In the genomic region with DNA sequence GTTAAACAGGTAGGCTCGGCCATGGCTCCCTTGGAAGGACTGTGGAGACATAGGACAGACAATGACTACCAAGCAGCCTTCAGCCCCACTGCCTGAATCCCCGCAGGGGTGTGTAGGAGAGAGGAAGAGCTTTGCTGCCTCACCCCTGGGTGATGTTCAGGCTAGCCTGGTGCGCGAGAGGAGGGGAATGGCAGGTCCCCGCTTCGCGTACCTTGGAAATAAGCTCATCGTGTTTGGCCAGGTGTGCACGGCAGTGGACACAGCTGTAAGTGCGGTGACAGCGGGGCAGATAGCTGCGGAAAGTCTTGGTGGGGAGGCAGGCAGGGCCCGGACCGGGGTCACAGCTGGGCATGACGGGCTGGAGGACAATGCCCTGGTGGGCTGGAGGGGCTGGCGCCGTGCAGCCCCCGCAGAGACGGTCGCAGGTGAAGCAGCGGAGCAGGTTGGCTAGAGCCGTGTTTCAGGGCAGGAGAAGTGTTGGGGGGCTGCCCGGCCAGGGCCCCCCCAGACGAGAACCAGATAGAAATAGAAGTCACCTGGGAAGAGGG, we compare ENCODE assay signal across 13 cellular contexts. TPM values are rescaled to one million over a fixed set of nuclear protein-coding genes. Genes with fewer than 3 reads are reported as not detected.
DNase-seq lines count a peak whose midpoint lies in the region; ATAC-seq and TF ChIP-seq lines count a peak whose summit lies in the region.
"Had no signal": no experiment of that assay in that cellular context is flagged by ENCODE, and none has a peak within 500 bp of the region (broad histone marks: within the 10 kb centered on the region; RNA-seq: fewer than 3 reads in every experiment).

No MANE protein-coding gene starts in this region.

- no peak overlapping the region for H4K91ac ChIP-seq in trophoblast cell (ENCODE audit: low read depth, low read length)

- H3K79me1 ChIP-seq in trophoblast cell (ENCODE audit: low read length), result peaks cover 2% of the 10 kb centered on the region

- H3K27ac ChIP-seq in foreskin keratinocyte (no peak overlapping the region), trophoblast cell (ENCODE audit: low read depth, low read length) (no peak overlapping the region), stomach (no peak overlapping the region)

- H2AFZ ChIP-seq in trophoblast cell (ENCODE audit: insufficient read depth, low read length, poor library complexity), result no peak overlapping the region

- H3K27me3 ChIP-seq in foreskin keratinocyte (peaks cover 42% of the 10 kb centered on the region), trophoblast cell (ENCODE audit: insufficient read depth, low read length) (no peaks in the 10 kb centered on the region), stomach (peaks cover 12 to 71% (median 47%) of the 10 kb centered on the region in 3 donors)

- no peak overlapping the region for H2BK5ac ChIP-seq in trophoblast cell (ENCODE audit: low read depth, low read length, poor library complexity)

- H2BK120ac ChIP-seq in trophoblast cell (ENCODE audit: insufficient read depth, low read length, poor library complexity), result no peak overlapping the region

- H3K79me2 ChIP-seq in trophoblast cell (ENCODE audit: control insufficient read depth, insufficient read depth, low read length, poor library complexity), result no peaks in the 10 kb centered on the region

- intact Hi-C loops in stomach (cut with DNase I; ENCODE audit: low total_unique reads), result loop anchor here (10.0 kb wide), 1 partner anchor 302 kb away; no protein-coding TSS in a partner anchor

- H4K12ac ChIP-seq in trophoblast cell (ENCODE audit: low read depth, low read length), result no peak overlapping the region

- H3K4me1 ChIP-seq in foreskin keratinocyte (no peaks in the 10 kb centered on the region), trophoblast cell (ENCODE audit: control insufficient read depth in 1 of 2, insufficient read depth in 2 of 2, low read length in 2 of 2) (peaks cover 35 to 36% of the 10 kb centered on the region in 2 experiments), stomach (peaks cover 23 to 71% (median 57%) of the 10 kb centered on the region in 4 donors)

- peak; percentile 48 for DNase-seq in NCI-H146 (lab: John Stamatoyannopoulos, UW)
- no peak for DNase-seq in NCI-H146 treated with DMSO at 0.1 percent for 48 hours (lab: John Stamatoyannopoulos, UW; ENCODE audit: unreplicated experiment)
- DNase-seq in NCI-H69 (lab: John Stamatoyannopoulos, UW), result peak; percentile 43
- peak in 1 of 2 donors; percentile 74 for DNase-seq in foreskin keratinocyte
- DNase-seq in trophoblast cell, result no peak
- no peak for DNase-seq in NCI-H1048 (lab: John Stamatoyannopoulos, UW)
- DNase-seq in stomach, result no peak
- DNase-seq in activated CD4-positive, alpha-beta T cell treated with anti-CD3 and anti-CD28 coated beads, Interleukin-2, amount 50 U/mL, for 4 hours, result no peak
- DNase-seq: activated CD4-positive, alpha-beta T cell treated with anti-CD3 and anti-CD28 coated beads, Interleukin-2, amount 10 ng/mL, durations not matched to agents 24 days and 14 days; activated naive CD4-positive, alpha-beta T cell treated with anti-CD3 and anti-CD28 coated beads, Interleukin-2, amount 10 ng/mL, durations not matched to agents 7 days and 5 days; GF-D8; stimulated activated CD4-positive, alpha-beta T cell treated with anti-CD3 and anti-CD28 coated beads, Interleukin-4, amount 100 ng/mL, for 4 hours had no signal

- no peak overlapping the region for H2BK12ac ChIP-seq in trophoblast cell (ENCODE audit: low read length)

- no peak for TF ChIP-seq CTCF in foreskin keratinocyte (conservative IDR thresholded peaks at IDR 0.05)
- TF ChIP-seq CTCF in stomach (IDR thresholded peaks at IDR 0.05), result no peak

- H3K14ac ChIP-seq in trophoblast cell (ENCODE audit: low read length), result no peak overlapping the region

- ATAC-seq in foreskin keratinocyte, result peak; percentile 41

- H3K4me3 ChIP-seq in trophoblast cell (ENCODE audit: low read depth, low read length), result no peak overlapping the region
- no peak overlapping the region for H3K4me3 ChIP-seq in stomach

- no peaks in the 10 kb centered on the region for H3K9me3 ChIP-seq in trophoblast cell (ENCODE audit: insufficient read depth, low read depth, low read length)
- no peaks in the 10 kb centered on the region for H3K9me3 ChIP-seq in stomach
- H3K9me3 ChIP-seq: tibial nerve had no signal

- no peak for TF ChIP-seq POLR2A in stomach (IDR thresholded peaks at IDR 0.05)

- no peak overlapping the region for H2AK5ac ChIP-seq in trophoblast cell (ENCODE audit: low read length)

- peak overlapping the region; percentile 5 for H3K4me2 ChIP-seq in trophoblast cell (ENCODE audit: low read length)

- H3K36me3 ChIP-seq in trophoblast cell (ENCODE audit: control insufficient read depth in 1 of 2, insufficient read depth in 2 of 2, low read length in 2 of 2) (peaks cover 2% of the 10 kb centered on the region in 2 experiments), stomach (no peaks in the 10 kb centered on the region)
- H3K36me3 ChIP-seq: tibial nerve had no signal

- no CpG with 5 or more reads among the region's 24 CpGs for WGBS in trophoblast cell (ENCODE audit: extremely low coverage, insufficient coverage, insufficient read length)
- WGBS in stomach, 5 donors, result 6 to 14% (median 10%) methylated on average over 23 to 24 of the region's 24 CpGs

- no peak overlapping the region for H3K18ac ChIP-seq in trophoblast cell (ENCODE audit: low read length)

- no peak overlapping the region for H3K23ac ChIP-seq in trophoblast cell (ENCODE audit: low read length)

- TF ChIP-seq EP300 in stomach (IDR thresholded peaks at IDR 0.05), result no peak

- no peak overlapping the region for H4K8ac ChIP-seq in trophoblast cell (ENCODE audit: low read depth, low read length)

- H3K4ac ChIP-seq in trophoblast cell (ENCODE audit: low read depth, low read length), result no peak overlapping the region

- H3K9ac ChIP-seq in trophoblast cell (ENCODE audit: low read length), result peak overlapping the region; percentile 1

RNA-seq across cellular contexts. Expression of a gene that starts 2.9 kb away (rescaled TPM):
- total RNA-seq in foreskin keratinocyte (not detected in 2 replicates), stomach (1 to 10 TPM in 1 of 5 donors, under 1 TPM in 1, not detected in 3; 0.29 to 1.5 TPM)
- polyA plus RNA-seq in foreskin keratinocyte (not detected in 2 replicates), stomach (1 to 10 TPM in 1 of 3 donors, under 1 TPM in 2; 0.62 to 3.2 (median 0.68) TPM)
- 1.2 TPM in 2 replicates for polyA plus RNA-seq in trophoblast cell (2013)

RNA-seq across cellular contexts. Expression of a gene that starts 10.7 kb away (rescaled TPM):
- total RNA-seq in foreskin keratinocyte (22.4 and 23.7 TPM in 2 replicates), stomach (10 to 100 TPM in 3 of 5 donors, 1 to 10 TPM in 1, not detected in 1; 2.7 to 14.0 (median 11.2) TPM)
- polyA plus RNA-seq in foreskin keratinocyte (18.9 and 21.6 TPM in 2 replicates), stomach (10 to 100 TPM in 1 of 3 donors, 1 to 10 TPM in 2; 7.1 to 14.7 (median 9.2) TPM)
- 23.0 and 24.2 TPM in 2 replicates for polyA plus RNA-seq in trophoblast cell (2013)

RNA-seq across cellular contexts. Expression of a gene that starts 21.1 kb away (rescaled TPM):
- total RNA-seq in foreskin keratinocyte (63.0 and 67.9 TPM in 2 replicates), stomach (10 to 100 TPM; 21.0 to 72.8 (median 39.8) TPM)
- polyA plus RNA-seq in foreskin keratinocyte (41.0 and 45.1 TPM in 2 replicates), stomach (10 to 100 TPM; 11.2 to 21.9 (median 14.3) TPM)
- 77.3 and 80.9 TPM in 2 replicates for polyA plus RNA-seq in trophoblast cell (2013)

RNA-seq across cellular contexts. Expression of a gene that starts 49.3 kb away (rescaled TPM):
- total RNA-seq in foreskin keratinocyte (13.0 and 14.1 TPM in 2 replicates), stomach (100 to 1,000 TPM in 4 of 5 donors, 10 to 100 TPM in 1; 17.4 to 247 (median 153) TPM)
- polyA plus RNA-seq in foreskin keratinocyte (21.7 and 23.2 TPM in 2 replicates), stomach (100 to 1,000 TPM in 2 of 3 donors, 10 to 100 TPM in 1; 84.4 to 212 (median 111) TPM)
- polyA plus RNA-seq in trophoblast cell (2013), result 42.0 and 48.8 TPM in 2 replicates

Comparison
In these comparisons a context has a peak if more than half of its experiments do, and no peak if none do; other contexts are left out.
1. DNase-seq: peak in NCI-H146 (single experiment) and NCI-H69 (single experiment); none in NCI-H146 treated with DMSO at 0.1 percent for 48 hours (single experiment), trophoblast cell (0 of 2), NCI-H1048 (single experiment), stomach (single experiment) and activated CD4-positive, alpha-beta T cell treated with anti-CD3 and anti-CD28 coated beads, Interleukin-2, amount 50 U/mL, for 4 hours (0 of 2).